ENCODE assay signal across 25 cellular contexts in genomic region chr16:2388139-2388874, GRCh38.
"Had no signal": no experiment of that assay in that cellular context is flagged by ENCODE, and none has a peak within 500 bp of the region (broad histone marks: within the 10 kb centered on the region; RNA-seq: fewer than 3 reads in every experiment).

No MANE protein-coding gene starts in this region.

- H3K4me1 ChIP-seq: gastroesophageal sphincter, left ventricle myocardium inferior, prostate gland, sigmoid colon, stomach, thyroid gland, vagina had no signal

- H3K4me3 ChIP-seq: gastroesophageal sphincter, hepatocyte, left ventricle myocardium inferior, lung, mucosa of descending colon, prostate gland, sigmoid colon, smooth muscle cell, stomach, thyroid gland, upper lobe of left lung, vagina had no signal

- H3K27me3 ChIP-seq: hepatocyte, sigmoid colon, stomach, thyroid gland, upper lobe of left lung, vagina had no signal

- H3K27ac ChIP-seq: gastroesophageal sphincter, hepatocyte, left ventricle myocardium inferior, prostate gland, sigmoid colon, thyroid gland, upper lobe of left lung, vagina had no signal

- H3K36me3 ChIP-seq: gastroesophageal sphincter, left ventricle myocardium inferior, prostate gland, sigmoid colon, stomach, thyroid gland, upper lobe of left lung, vagina had no signal

- DNase-seq: activated CD4-positive, alpha-beta T cell treated with anti-CD3 and anti-CD28 coated beads, Interleukin-2, amount 50 U/mL, for 4 hours; activated CD4-positive, CD25-positive, alpha-beta regulatory T cell; activated effector memory CD4-positive, alpha-beta T cell treated with Interleukin-2 at 50 U/mL for 16 hours; activated naive CD4-positive, alpha-beta T cell treated with Interleukin-2 at 50 U/mL for 16 hours; activated T-cell treated with anti-CD3 and anti-CD28 coated beads for 4 hours; activated T-cell treated with anti-CD3 and anti-CD28 coated beads, Interleukin-2, amount 50 U/mL, for 72 hours; anterior cingulate cortex; cortex of kidney; effector memory CD8-positive, alpha-beta T cell; islet precursor cell; left ventricle myocardium inferior; mucosa of descending colon; retina; sigmoid colon; stimulated activated CD4-positive, alpha-beta T cell treated with anti-CD3 and anti-CD28 coated beads, Interleukin-4, amount 100 ng/mL, for 4 hours; stimulated activated naive B cell treated with anti-CD40 and anti-IgM and Interleukin-4, amounts not matched to agents 10 μg/mL and 1 μg/mL and 100 μg/mL, for 72 hours; thyroid gland had no signal

- H3K9me3 ChIP-seq: prostate gland, thyroid gland, vagina had no signal

- ATAC-seq: effector memory CD8-positive, alpha-beta T cell; gastroesophageal sphincter; stimulated activated naive B cell treated with anti-CD40 and anti-IgM and Interleukin-4, amounts not matched to agents 10 μg/mL and 1 μg/mL and 100 μg/mL, for 72 hours had no signal
